In genomic region chr13:94590744-94591143, GRCh38 we compare ENCODE assay signal across 15 cellular contexts.
"Had no signal": no experiment of that assay in that cellular context is flagged by ENCODE, and none has a peak within 500 bp of the region (broad histone marks: within the 10 kb centered on the region; RNA-seq: fewer than 3 reads in every experiment).

No MANE protein-coding gene starts in this region.

- H3K9ac ChIP-seq: neural progenitor cell had no signal

- H3K27me3 Mint-ChIP-seq: activated naive CD8-positive, alpha-beta T cell treated with anti-CD3 and anti-CD28 coated beads, Interleukin-2, amount 50 U/mL, for 24 hours had no signal

- H3K4me3 Mint-ChIP-seq: activated naive CD8-positive, alpha-beta T cell treated with anti-CD3 and anti-CD28 coated beads, Interleukin-2, amount 50 U/mL, for 24 hours; neural progenitor cell had no signal

- H2AFZ ChIP-seq: neural progenitor cell had no signal

- H3K9me3 Mint-ChIP-seq: activated naive CD8-positive, alpha-beta T cell treated with anti-CD3 and anti-CD28 coated beads, Interleukin-2, amount 50 U/mL, for 24 hours; neural progenitor cell had no signal

- ATAC-seq: activated naive CD8-positive, alpha-beta T cell treated with anti-CD3 and anti-CD28 coated beads, Interleukin-2, amount 50 U/mL, for 24 hours; left colon had no signal

- H3K27ac Mint-ChIP-seq: activated naive CD8-positive, alpha-beta T cell treated with anti-CD3 and anti-CD28 coated beads, Interleukin-2, amount 50 U/mL, for 24 hours; neural progenitor cell had no signal

- H3K27ac ChIP-seq: cardiac muscle cell, esophagus muscularis mucosa, neural progenitor cell, ovary, sigmoid colon, stomach, thoracic aorta had no signal

- H3K9me3 ChIP-seq: esophagus muscularis mucosa, ovary, sigmoid colon, stomach, thoracic aorta had no signal

- H3K27me3 ChIP-seq: cardiac muscle cell, esophagus muscularis mucosa, neural progenitor cell, ovary, sigmoid colon, stomach had no signal

- DNase-seq: activated effector memory CD4-positive, alpha-beta T cell treated with Interleukin-2 at 50 U/mL for 16 hours; activated naive CD8-positive, alpha-beta T cell treated with anti-CD3 and anti-CD28 coated beads, Interleukin-2, amount 50 U/mL, for 24 hours; activated T-cell treated with anti-CD3 and anti-CD28 coated beads for 4 hours; glutamatergic neuron; left colon; midbrain; ovary; sigmoid colon; stimulated activated CD4-positive, alpha-beta T cell treated with anti-CD3 and anti-CD28 coated beads, Interleukin-2, amount 100 ng/mL, for 48 hours; stomach had no signal

- H3K4me2 ChIP-seq: neural progenitor cell had no signal

- H3K36me3 ChIP-seq: ovary had no signal

- H3K4me3 ChIP-seq: cardiac muscle cell, esophagus muscularis mucosa, lung, neural progenitor cell, ovary, sigmoid colon, stomach, thoracic aorta had no signal
